ENCODE assay signal across 15 cellular contexts in the genomic region with DNA sequence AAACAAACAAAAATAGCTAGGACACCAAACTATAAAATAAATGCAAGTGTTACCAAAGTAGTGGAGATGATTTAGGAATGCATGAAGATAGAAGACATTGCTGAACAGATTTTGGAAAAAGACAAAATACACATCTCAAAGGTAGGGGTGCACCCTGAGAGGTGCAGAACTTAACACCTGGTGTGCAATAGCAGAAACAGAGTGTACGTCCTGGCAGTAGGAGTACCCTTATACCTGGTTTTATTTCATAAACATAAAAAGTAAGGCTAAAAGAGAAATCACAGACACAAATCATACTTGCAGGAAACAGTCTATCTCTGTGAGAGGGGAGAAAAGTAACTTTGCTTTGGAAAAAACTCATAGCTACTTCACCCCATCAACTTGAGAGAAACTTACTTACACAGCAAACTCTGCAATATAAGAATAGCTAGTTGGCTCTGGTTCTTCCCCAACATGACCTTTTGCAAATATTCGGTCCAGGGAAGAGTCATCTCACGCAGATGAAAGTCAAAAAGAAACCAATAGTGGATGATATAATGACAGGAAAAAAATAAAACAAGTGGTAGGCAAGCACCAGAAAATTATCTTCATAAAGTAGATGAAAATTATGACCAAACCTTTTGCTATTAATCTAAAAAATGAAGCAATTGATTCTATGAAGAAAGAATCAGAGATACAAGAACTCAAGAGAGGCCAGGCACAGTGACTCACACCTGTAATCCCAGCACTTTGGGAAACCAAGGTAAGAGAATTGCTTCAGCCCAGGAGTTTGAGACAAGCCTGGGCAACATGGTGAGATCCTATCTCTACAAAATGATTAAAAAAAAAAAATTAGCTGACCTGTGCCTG.
DNase-seq lines count a peak whose midpoint lies in the region; ATAC-seq lines count a peak whose summit lies in the region.
"Had no signal": no experiment of that assay in that cellular context is flagged by ENCODE, and none has a peak within 500 bp of the region (broad histone marks: within the 10 kb centered on the region; RNA-seq: fewer than 3 reads in every experiment).

No MANE protein-coding gene starts in this region.

- ATAC-seq in HG02870 (IDR thresholded peaks at IDR 0.05; ENCODE audit: unreplicated experiment) (peak; percentile 62), esophagus mucosa (no peak)
- peak; percentile 72 for ATAC-seq in stimulated activated naive CD8-positive, alpha-beta T cell treated with anti-CD3 and anti-CD28 coated beads, Interleukin-15, Interleukin-2, amounts not matched to agents 100 U/mL and 50 U/mL, for 24 hours

- CTCF ChIA-PET in activated naive CD4-positive, alpha-beta T cell treated with anti-CD3 and anti-CD28 coated beads, Interleukin-2, amount 10 ng/mL, durations not matched to agents 7 days and 5 days (lab: Charles Lee): interaction anchor here (0.7 kb wide), 2 partner anchors 22 to 40 kb away, joined by 3 read pairs; no protein-coding TSS in a partner anchor

- H3K9me3 Mint-ChIP-seq in activated naive CD4-positive, alpha-beta T cell treated with anti-CD3 and anti-CD28 coated beads, Interleukin-2, amount 10 ng/mL, durations not matched to agents 7 days and 5 days: peaks cover under 1% of the 10 kb centered on the region
- no peaks in the 10 kb centered on the region for H3K9me3 Mint-ChIP-seq in activated T-helper 2 cell treated with anti-CD3 and anti-CD28 coated beads, Interferon-gamma antibody, Interleukin-2, Interleukin-4, amounts not matched to agents 10 μg/mL and 5 μg/mL and 100 μg/mL, durations not matched to agents 14 hours and 24 hours and 36 hours
- H3K9me3 Mint-ChIP-seq: immature natural killer cell had no signal

- H3K27me3 Mint-ChIP-seq in activated naive CD4-positive, alpha-beta T cell treated with anti-CD3 and anti-CD28 coated beads, Interleukin-2, amount 10 ng/mL, durations not matched to agents 7 days and 5 days: peaks cover 5% of the 10 kb centered on the region
- H3K27me3 Mint-ChIP-seq in activated T-helper 2 cell treated with anti-CD3 and anti-CD28 coated beads, Interferon-gamma antibody, Interleukin-2, Interleukin-4, amounts not matched to agents 10 μg/mL and 5 μg/mL and 100 μg/mL, durations not matched to agents 14 hours and 24 hours and 36 hours (ENCODE audit: low read depth): peaks cover 26% of the 10 kb centered on the region

- H3K4me3 Mint-ChIP-seq in activated naive CD4-positive, alpha-beta T cell treated with anti-CD3 and anti-CD28 coated beads, Interleukin-2, amount 10 ng/mL, durations not matched to agents 7 days and 5 days: peak overlapping the region; percentile 43
- no peak overlapping the region for H3K4me3 Mint-ChIP-seq in activated T-helper 2 cell treated with anti-CD3 and anti-CD28 coated beads, Interferon-gamma antibody, Interleukin-2, Interleukin-4, amounts not matched to agents 10 μg/mL and 5 μg/mL and 100 μg/mL, durations not matched to agents 14 hours and 24 hours and 36 hours (ENCODE audit: low read depth)
- H3K4me3 Mint-ChIP-seq: immature natural killer cell had no signal

- peak overlapping the region; percentile 72 for H3K27ac Mint-ChIP-seq in activated naive CD4-positive, alpha-beta T cell treated with anti-CD3 and anti-CD28 coated beads, Interleukin-2, amount 10 ng/mL, durations not matched to agents 7 days and 5 days
- peak overlapping the region; percentile 25 for H3K27ac Mint-ChIP-seq in activated T-helper 2 cell treated with anti-CD3 and anti-CD28 coated beads, Interferon-gamma antibody, Interleukin-2, Interleukin-4, amounts not matched to agents 10 μg/mL and 5 μg/mL and 100 μg/mL, durations not matched to agents 14 hours and 24 hours and 36 hours
- H3K27ac Mint-ChIP-seq: immature natural killer cell had no signal

- intact Hi-C loops in activated T-helper 2 cell treated with anti-CD3 and anti-CD28 coated beads, Interferon-gamma antibody, Interleukin-2, Interleukin-4, amounts not matched to agents 10 μg/mL and 5 μg/mL and 100 μg/mL, durations not matched to agents 14 hours and 24 hours and 36 hours (cut with micrococcal nuclease): loop anchor here (1.0 to 10.0 kb wide), 2 partner anchors 47 to 197 kb away; no protein-coding TSS in a partner anchor
- intact Hi-C loops in cardiac septum (cut with DNase I): no loop called here

- H3K36me3 Mint-ChIP-seq in activated naive CD4-positive, alpha-beta T cell treated with anti-CD3 and anti-CD28 coated beads, Interleukin-2, amount 10 ng/mL, durations not matched to agents 7 days and 5 days: peaks cover 13% of the 10 kb centered on the region
- no peaks in the 10 kb centered on the region for H3K36me3 Mint-ChIP-seq in activated T-helper 2 cell treated with anti-CD3 and anti-CD28 coated beads, Interferon-gamma antibody, Interleukin-2, Interleukin-4, amounts not matched to agents 10 μg/mL and 5 μg/mL and 100 μg/mL, durations not matched to agents 14 hours and 24 hours and 36 hours (ENCODE audit: low read depth)
- H3K36me3 Mint-ChIP-seq: immature natural killer cell had no signal

- DNase-seq in activated naive CD4-positive, alpha-beta T cell treated with anti-CD3 and anti-CD28 coated beads, Interleukin-2, amount 10 ng/mL, durations not matched to agents 7 days and 5 days: no peak
- no peak for DNase-seq in activated naive CD4-positive, alpha-beta T cell treated with anti-CD3 and anti-CD28 coated beads, Interleukin-2, amount 50 U/mL, for 16 hours
- no peak for DNase-seq in activated T-helper 2 cell treated with anti-CD3 and anti-CD28 coated beads, Interferon-gamma antibody, Interleukin-2, Interleukin-4, amounts not matched to agents 10 μg/mL and 5 μg/mL and 100 μg/mL, durations not matched to agents 14 hours and 24 hours and 36 hours (ENCODE audit: low spot score)
- no peak for DNase-seq in stimulated activated naive CD8-positive, alpha-beta T cell treated with anti-CD3 and anti-CD28 coated beads, Interleukin-15, Interleukin-2, amounts not matched to agents 100 U/mL and 50 U/mL, for 24 hours
- DNase-seq in glomerular visceral epithelial cell (ENCODE audit: extremely low spot score): no peak
- DNase-seq in cardiac septum (ENCODE audit: low spot score): no peak
- DNase-seq: Caco-2; EL; H7; immature natural killer cell; NCI-H345; NK-92 treated with Interleukin-12 subunit alpha and Interleukin-12 subunit beta, amount 100 ng/mL, for 24 hours; substantia nigra had no signal

- peaks cover 76% of the 10 kb centered on the region for H3K4me1 Mint-ChIP-seq in activated naive CD4-positive, alpha-beta T cell treated with anti-CD3 and anti-CD28 coated beads, Interleukin-2, amount 10 ng/mL, durations not matched to agents 7 days and 5 days
- peaks cover 37% of the 10 kb centered on the region for H3K4me1 Mint-ChIP-seq in activated T-helper 2 cell treated with anti-CD3 and anti-CD28 coated beads, Interferon-gamma antibody, Interleukin-2, Interleukin-4, amounts not matched to agents 10 μg/mL and 5 μg/mL and 100 μg/mL, durations not matched to agents 14 hours and 24 hours and 36 hours (ENCODE audit: low read depth)
- H3K4me1 Mint-ChIP-seq: immature natural killer cell had no signal
